In the genomic region with DNA sequence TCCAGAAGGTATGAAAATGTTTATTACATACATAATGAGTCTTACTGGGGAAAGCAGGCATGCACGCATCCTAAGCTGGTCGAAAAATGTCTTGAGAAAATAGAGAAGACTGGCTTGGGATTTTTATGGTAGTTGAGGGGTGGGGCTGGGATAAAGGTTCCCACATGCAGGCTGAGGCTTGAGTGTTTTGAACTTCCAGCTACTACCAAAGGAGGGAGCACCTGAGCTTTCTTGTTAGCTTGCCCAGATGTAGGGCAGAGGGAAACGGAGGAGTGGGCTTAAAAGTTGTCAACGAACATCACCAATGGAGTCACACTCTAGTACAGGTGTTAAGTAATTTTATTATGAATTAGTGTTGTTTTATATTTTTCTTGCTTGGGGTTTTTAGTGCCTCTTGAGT, we compare ENCODE assay signal across 9 cellular contexts. TPM values are rescaled to one million over a fixed set of nuclear protein-coding genes. Genes with fewer than 3 reads are reported as not detected.
A peak's percentile ranks its signal among the peaks of the same experiment; 100 is the strongest.
DNase-seq lines count a peak whose midpoint lies in the region; ATAC-seq and TF ChIP-seq lines count a peak whose summit lies in the region.
"Had no signal": no experiment of that assay in that cellular context is flagged by ENCODE, and none has a peak within 500 bp of the region (broad histone marks: within the 10 kb centered on the region; RNA-seq: fewer than 3 reads in every experiment).

No MANE protein-coding gene starts in this region.

- TF ChIP-seq CTCF in OCI-LY3 (IDR thresholded peaks at IDR 0.05; ENCODE audit: low read depth, low read length) (peak; percentile 67), omental fat pad (IDR thresholded peaks at IDR 0.05) (no peak)
- TF ChIP-seq CTCF in CD8-positive, alpha-beta T cell (IDR thresholded peaks at IDR 0.05), result no peak

- H3K27me3 ChIP-seq in H7 (ENCODE audit: control insufficient read depth, insufficient read depth, low read length), result no peaks in the 10 kb centered on the region
- H3K27me3 ChIP-seq in OCI-LY3 (ENCODE audit: low read depth, low read length), result no peaks in the 10 kb centered on the region
- no peaks in the 10 kb centered on the region for H3K27me3 ChIP-seq in CD8-positive, alpha-beta T cell (ENCODE audit: insufficient read depth, low read length)

- no peak for ATAC-seq in omental fat pad (ENCODE audit: low FRiP score)
- no peak for ATAC-seq in CD8-positive, alpha-beta T cell

- no peaks in the 10 kb centered on the region; the same call in 1 of the 2 replicates for H3K4me1 ChIP-seq in OCI-LY3 (ENCODE audit: low read length)
- no peaks in the 10 kb centered on the region for H3K4me1 ChIP-seq in CD8-positive, alpha-beta T cell (ENCODE audit: insufficient read depth, low read length)

- no peaks in the 10 kb centered on the region for H3K79me2 ChIP-seq in OCI-LY3 (ENCODE audit: low read length)

- H2AFZ ChIP-seq in OCI-LY3 (ENCODE audit: low read depth, low read length), result 0 out of 2 replicates have a peak overlapping the region, but pooled peaks have one; percentile 45

- no peaks in the 10 kb centered on the region for H4K20me1 ChIP-seq in OCI-LY3 (ENCODE audit: insufficient read depth, low read length)

- DNase-seq in D341Med (ENCODE audit: low spot score) (peak; percentile 48), H7 (peak; percentile 62), iPS-NIHi11 (ENCODE audit: low spot score) (peak; percentile 57), NCI-H226 (no peak), dedifferentiated amniotic fluid mesenchymal stem cell (ENCODE audit: extremely low spot score) (no peak), omental fat pad (ENCODE audit: low spot score) (no peak)
- DNase-seq in CD8-positive, alpha-beta T cell, result no peak

- H3K36me3 ChIP-seq in H7 (replicated peaks; ENCODE audit: control insufficient read depth, insufficient read depth, low read length) (no peaks in the 10 kb centered on the region), OCI-LY3 (replicated peaks; ENCODE audit: low read depth, low read length) (no peaks in the 10 kb centered on the region)
- no peaks in the 10 kb centered on the region for H3K36me3 ChIP-seq in CD8-positive, alpha-beta T cell (ENCODE audit: insufficient read depth, low read length)

- H3K36me3 Mint-ChIP-seq in CD8-positive, alpha-beta T cell, result no peaks in the 10 kb centered on the region

- intact Hi-C loops in CD8-positive, alpha-beta T cell (cut with DNase I, micrococcal nuclease), result no loop called here

- no peak overlapping the region for H3K4me3 Mint-ChIP-seq in CD8-positive, alpha-beta T cell
- H3K4me3 Mint-ChIP-seq: stimulated activated naive CD8-positive, alpha-beta T cell treated with anti-CD3 and anti-CD28 coated beads, Interleukin-15, Interleukin-2, amounts not matched to agents 100 ng/mL and 50 ng/mL, for 24 hours had no signal

- CTCF ChIA-PET in CD8-positive, alpha-beta T cell (lab: Charles Lee), result no interaction called here

- no peaks in the 10 kb centered on the region for H3K27me3 Mint-ChIP-seq in CD8-positive, alpha-beta T cell (ENCODE audit: low read depth)
- H3K27me3 Mint-ChIP-seq: stimulated activated naive CD8-positive, alpha-beta T cell treated with anti-CD3 and anti-CD28 coated beads, Interleukin-15, Interleukin-2, amounts not matched to agents 100 ng/mL and 50 ng/mL, for 24 hours had no signal

- no peak overlapping the region for H3K9ac ChIP-seq in OCI-LY3 (ENCODE audit: low read length)

- H3K9me3 Mint-ChIP-seq in CD8-positive, alpha-beta T cell, result no peaks in the 10 kb centered on the region
- H3K9me3 Mint-ChIP-seq: stimulated activated naive CD8-positive, alpha-beta T cell treated with anti-CD3 and anti-CD28 coated beads, Interleukin-15, Interleukin-2, amounts not matched to agents 100 ng/mL and 50 ng/mL, for 24 hours had no signal

- no peak overlapping the region for H3K27ac ChIP-seq in OCI-LY3 (ENCODE audit: low read length)
- no peak overlapping the region for H3K27ac ChIP-seq in CD8-positive, alpha-beta T cell (ENCODE audit: low read depth, low read length)

- H3K4me3 ChIP-seq in H7 (ENCODE audit: insufficient read depth, low read depth, low read length) (no peak overlapping the region), OCI-LY3 (ENCODE audit: low read length) (no peak overlapping the region)
- no peak overlapping the region for H3K4me3 ChIP-seq in CD8-positive, alpha-beta T cell (ENCODE audit: low read depth, low read length)

- no peaks in the 10 kb centered on the region for H3K4me1 Mint-ChIP-seq in CD8-positive, alpha-beta T cell (ENCODE audit: low read depth)

- no peaks in the 10 kb centered on the region for H3K9me3 ChIP-seq in OCI-LY3 (ENCODE audit: insufficient read depth, low read length)
- H3K9me3 ChIP-seq in CD8-positive, alpha-beta T cell (ENCODE audit: low read length), result no peaks in the 10 kb centered on the region

- POLR2A ChIA-PET in CD8-positive, alpha-beta T cell (lab: Charles Lee), result interaction anchor here (0.6 kb wide), 1 partner anchor 107 kb away, joined by 3 read pairs; no protein-coding TSS in a partner anchor

- H3K27ac Mint-ChIP-seq in CD8-positive, alpha-beta T cell, result no peak overlapping the region

- H3K4me2 ChIP-seq in OCI-LY3 (ENCODE audit: low read length), result peak overlapping the region; percentile 26; the same call in 1 of the 2 replicates

RNA-seq across cellular contexts. Expression of gene SRPX, which starts 39.6 kb away (rescaled TPM):
- 8.0 and 9.9 TPM in 2 replicates for total RNA-seq in H7 (2014; rRNA removed; shearing (Covaris generic))
- total RNA-seq in omental fat pad, result 100 to 1,000 TPM; 250 to 432 (median 374) TPM
- not detected for total RNA-seq in CD8-positive, alpha-beta T cell

Comparison
In these comparisons a context has a peak if more than half of its experiments do, and no peak if none do; other contexts are left out.
1. DNase-seq: peak in D341Med (single experiment), H7 (single experiment) and iPS-NIHi11 (single experiment); none in NCI-H226 (single experiment), dedifferentiated amniotic fluid mesenchymal stem cell (single experiment), omental fat pad (single experiment) and CD8-positive, alpha-beta T cell (0 of 7).
2. RNA of gene SRPX, which starts 39.6 kb away (total RNA-seq): 250 to 432 TPM in omental fat pad; 8.0 to 9.9 TPM in H7 and not detected in CD8-positive, alpha-beta T cell; every median in the first group is over 10 times any median in the second.